9 cellular contexts compared by ENCODE assay signal in the genomic region with DNA sequence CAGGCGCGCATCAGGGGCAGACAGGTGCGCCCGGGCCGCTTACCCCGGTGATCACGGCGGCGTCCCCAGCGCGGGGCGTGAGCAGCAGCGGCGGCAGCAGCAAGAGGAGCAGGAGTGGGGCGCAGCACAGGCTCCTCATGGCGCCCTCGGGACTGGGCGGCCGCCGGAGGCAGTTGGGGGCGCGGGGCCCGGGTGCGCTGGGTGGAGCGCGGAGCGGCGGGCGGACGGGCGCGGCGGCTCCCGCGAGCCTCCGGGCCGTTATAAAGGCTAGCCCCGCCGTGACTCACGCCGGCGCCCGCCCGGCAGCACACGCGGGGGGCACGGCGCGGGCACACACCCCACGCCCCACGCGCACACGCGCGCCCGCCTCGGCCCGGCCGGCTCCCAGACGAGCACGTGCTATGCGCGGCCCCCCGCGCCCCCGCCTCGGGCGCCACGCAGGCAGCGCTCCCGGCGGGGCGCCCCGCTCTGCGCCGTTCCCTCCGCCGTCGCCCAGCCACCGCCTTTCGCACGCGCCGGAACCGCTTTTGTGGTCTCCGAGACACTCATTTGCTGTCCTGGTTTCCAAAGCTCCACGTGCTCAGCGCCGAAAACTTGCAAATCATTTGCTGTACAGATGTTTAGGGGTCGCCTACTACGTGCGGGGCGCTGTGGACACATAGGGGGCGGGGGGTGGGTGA. TPM values are rescaled to one million over a fixed set of nuclear protein-coding genes. Genes with fewer than 3 reads are reported as not detected.
DNase-seq lines count a peak whose midpoint lies in the region; ATAC-seq, FAIRE-seq and TF ChIP-seq lines count a peak whose summit lies in the region.
"Had no signal": no experiment of that assay in that cellular context is flagged by ENCODE, and none has a peak within 500 bp of the region (broad histone marks: within the 10 kb centered on the region; RNA-seq: fewer than 3 reads in every experiment).

Gene PROK2 (minus strand): TSS at position 235 of the 680 bp plus-strand sequence. CDS start 96 bp downstream, at position 139.

- H3K27me3 ChIP-seq in WERI-Rb-1 (ENCODE audit: insufficient read depth, low read depth, severe bottlenecking) (peaks cover 20% of the 10 kb centered on the region), pancreas (peaks cover 0 to 42% (median 7%) of the 10 kb centered on the region in 4 donors)
- peaks cover 32% of the 10 kb centered on the region for H3K27me3 ChIP-seq in effector memory CD4-positive, alpha-beta T cell (replicated peaks; ENCODE audit: control insufficient read depth, insufficient read depth, low read length, poor library complexity, severe bottlenecking)

- peaks cover 13% of the 10 kb centered on the region for H3K4me1 ChIP-seq in effector memory CD4-positive, alpha-beta T cell (ENCODE audit: control insufficient read depth, insufficient read depth, low read length, poor library complexity, severe bottlenecking)
- peaks cover 0 to 7% (median 4%) of the 10 kb centered on the region in 3 donors for H3K4me1 ChIP-seq in pancreas

- peak; percentile 36 for DNase-seq in GM20000 (ENCODE audit: low spot score)
- DNase-seq in WERI-Rb-1: peak; percentile 18
- peak in 1 of 3 donors; percentile 10 for DNase-seq in effector memory CD4-positive, alpha-beta T cell
- DNase-seq in pancreas: peak in 2 of 6 donors; percentile 63 to 70
- DNase-seq in NOMO-1 treated with DMSO at 0.1 percent for 48 hours (lab: John Stamatoyannopoulos, UW; ENCODE audit: unreplicated experiment): no peak
- DNase-seq in NCI-H1436 treated with DMSO at 0.1 percent for 48 hours (lab: John Stamatoyannopoulos, UW): no peak

- TF ChIP-seq CTCF in GM20000 (IDR thresholded peaks at IDR 0.05; ENCODE audit: extremely low read depth, missing control alignments): no peak
- TF ChIP-seq CTCF in WERI-Rb-1 (IDR thresholded peaks at IDR 0.05; ENCODE audit: low read depth, low read length): no peak
- no peak for TF ChIP-seq CTCF in pancreas (IDR thresholded peaks at IDR 0.05)

- intact Hi-C loops in pancreas (cut with DNase I): no loop called here

- ATAC-seq in pancreas: peak; percentile 30 to 58 (median 44)
- ATAC-seq in GM19023 (IDR thresholded peaks at IDR 0.05; ENCODE audit: unreplicated experiment): no peak
- ATAC-seq in GM21786 (IDR thresholded peaks at IDR 0.05; ENCODE audit: unreplicated experiment): no peak

- 1% methylated on average over 37 to 94 of the region's 94 CpGs for WGBS in pancreas, 2 donors

- no peak for FAIRE-seq in pancreas (lab: Jason Lieb, UNC)

- H3K9me3 ChIP-seq in WERI-Rb-1 (ENCODE audit: severe bottlenecking) (no peaks in the 10 kb centered on the region), pancreas (no peaks in the 10 kb centered on the region)
- H3K9me3 ChIP-seq in effector memory CD4-positive, alpha-beta T cell (ENCODE audit: control insufficient read depth, low read length): no peaks in the 10 kb centered on the region

- H3K4me3 ChIP-seq in WERI-Rb-1 (ENCODE audit: low read depth, low read length) (peak within 1 kb of the TSS; percentile 49), pancreas (peak within 1 kb of the TSS in 2 of 4 donors; percentile 19 to 44)
- peak within 1 kb of the TSS; percentile 46 for H3K4me3 ChIP-seq in effector memory CD4-positive, alpha-beta T cell (ENCODE audit: insufficient read depth, low read depth, low read length, poor library complexity, severe bottlenecking)

- H3K27ac ChIP-seq in WERI-Rb-1 (no peak within 1 kb of the TSS), pancreas (no peak within 1 kb of the TSS)
- no peak within 1 kb of the TSS for H3K27ac ChIP-seq in effector memory CD4-positive, alpha-beta T cell (ENCODE audit: insufficient read depth, low read length, poor library complexity, severe bottlenecking)

- H3K36me3 ChIP-seq in WERI-Rb-1 (no peaks in the 10 kb centered on the region), pancreas (no peaks in the 10 kb centered on the region)
- H3K36me3 ChIP-seq in effector memory CD4-positive, alpha-beta T cell (ENCODE audit: control insufficient read depth, insufficient read depth, low read length): no peaks in the 10 kb centered on the region

RNA-seq across cellular contexts. Expression of gene PROK2, which starts in this region (rescaled TPM):
- total RNA-seq in pancreas: under 1 TPM in 3 of 6 donors, not detected in 3; 0.25 to 0.46 (median 0.43) TPM
- polyA plus RNA-seq in pancreas: under 1 TPM in 1 of 2 donors, not detected in 1; 0.09 TPM
- total RNA-seq: fibroblast of lung had no signal
- polyA plus RNA-seq: fibroblast of lung had no signal

Comparison
In these comparisons a context has a peak if more than half of its experiments do, and no peak if none do; other contexts are left out.
1. Peak in ATAC-seq in pancreas; RNA of the gene not detected or under 1 TPM.
2. DNase-seq: peak in GM20000 (single experiment) and WERI-Rb-1 (single experiment); none in NOMO-1 treated with DMSO at 0.1 percent for 48 hours (single experiment) and NCI-H1436 treated with DMSO at 0.1 percent for 48 hours (single experiment).